Comparison of ENCODE assay signal across 22 cellular contexts in genomic region chr3:24174637-24175036, GRCh38.
"Had no signal": no experiment of that assay in that cellular context is flagged by ENCODE, and none has a peak within 500 bp of the region (broad histone marks: within the 10 kb centered on the region; RNA-seq: fewer than 3 reads in every experiment).

No MANE protein-coding gene starts in this region.

- H3K9me3 ChIP-seq: SK-N-SH had no signal

- DNase-seq: KBM-7, NCI-H1092, NCI-H1105 treated with DMSO at 0.1 percent for 48 hours, NCI-H1417 treated with DMSO at 0.1 percent for 48 hours, NCI-H146, NCI-H1694 treated with DMSO at 0.1 percent for 48 hours, NCI-H2029, NCI-H2081 treated with DMSO at 0.1 percent for 48 hours, NCI-H2171, NCI-H226, NCI-H446, NCI-H510A, NCI-H524 treated with DMSO at 0.1 percent for 48 hours, NCI-H69, NCI-H774, PC-3, SHP77, SK-N-SH had no signal

- H3K27ac Mint-ChIP-seq: IgD-negative memory B cell had no signal

- H3K4me1 Mint-ChIP-seq: IgD-negative memory B cell had no signal

- H3K4me3 Mint-ChIP-seq: IgD-negative memory B cell had no signal

- H3K36me3 Mint-ChIP-seq: IgD-negative memory B cell had no signal

- H3K27ac ChIP-seq: HL-60, RWPE1 had no signal

- ATAC-seq: Panc1, PC-3 had no signal

- H3K9me3 Mint-ChIP-seq: IgD-negative memory B cell had no signal

- H3K4me2 ChIP-seq: SK-N-SH had no signal

- H3K9ac ChIP-seq: SK-N-SH had no signal
